ENCODE assay signal across 20 cellular contexts in the genomic region with DNA sequence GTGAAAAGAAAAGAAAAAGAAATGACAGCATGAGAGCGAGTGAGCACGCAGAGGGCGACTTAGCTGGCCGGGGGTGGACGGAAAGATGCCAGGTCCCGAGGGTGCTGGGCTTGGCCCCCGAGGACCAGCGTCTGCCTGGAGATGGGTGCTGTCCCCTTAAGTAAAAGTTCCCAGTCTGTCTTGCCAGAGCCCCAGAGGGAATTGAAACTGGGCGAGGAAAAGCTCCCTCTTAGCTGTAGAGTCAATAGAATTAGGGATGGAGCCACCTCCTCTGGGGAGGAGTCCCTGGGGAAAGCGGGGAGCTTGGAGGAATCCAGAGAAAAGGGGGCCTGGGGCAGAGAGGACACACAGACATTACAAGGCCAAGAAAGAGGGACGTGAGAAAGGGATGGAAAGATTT. TPM values are rescaled to one million over a fixed set of nuclear protein-coding genes. Genes with fewer than 3 reads are reported as not detected.
"Had no signal": no experiment of that assay in that cellular context is flagged by ENCODE, and none has a peak within 500 bp of the region (broad histone marks: within the 10 kb centered on the region; RNA-seq: fewer than 3 reads in every experiment).

No MANE protein-coding gene starts in this region.

- H3K9me3 ChIP-seq: adrenal gland, body of pancreas, sigmoid colon, upper lobe of right lung had no signal

- H3K36me3 ChIP-seq: adrenal gland, sigmoid colon, upper lobe of right lung had no signal

- H3K4me3 ChIP-seq: adrenal gland, body of pancreas, sigmoid colon, upper lobe of right lung had no signal

- H3K4me1 Mint-ChIP-seq: activated B cell treated with CpG ODN at 0.5 μM for 24 hours; activated CD4-positive, alpha-beta T cell treated with anti-CD3 and anti-CD28 coated beads, Interleukin-2, amount 10 ng/mL, durations not matched to agents 24 days and 14 days; activated T-helper 17 cell treated with anti-CD3 and anti-CD28 coated beads, Interleukin-2, amount 50 U/mL, for 72 hours had no signal

- H3K27ac Mint-ChIP-seq: activated B cell treated with CpG ODN at 0.5 μM for 24 hours; activated CD4-positive, alpha-beta T cell treated with anti-CD3 and anti-CD28 coated beads, Interleukin-2, amount 10 ng/mL, durations not matched to agents 24 days and 14 days; activated T-helper 17 cell treated with anti-CD3 and anti-CD28 coated beads, Interleukin-2, amount 50 U/mL, for 72 hours; endodermal cell had no signal

- H3K4me3 Mint-ChIP-seq: activated B cell treated with CpG ODN at 0.5 μM for 24 hours; activated CD4-positive, alpha-beta T cell treated with anti-CD3 and anti-CD28 coated beads, Interleukin-2, amount 10 ng/mL, durations not matched to agents 24 days and 14 days; activated T-helper 17 cell treated with anti-CD3 and anti-CD28 coated beads, Interleukin-2, amount 50 U/mL, for 72 hours; endodermal cell had no signal

- H3K27me3 ChIP-seq: adrenal gland, body of pancreas, upper lobe of right lung had no signal

- ATAC-seq: activated T-helper 17 cell treated with anti-CD3 and anti-CD28 coated beads, Interleukin-2, amount 50 U/mL, for 72 hours; body of pancreas; left lobe of liver; SK-N-SH treated with all-trans-retinoic acid at 6 μM for 48 hours; upper lobe of right lung had no signal

- H3K9me3 Mint-ChIP-seq: activated B cell treated with CpG ODN at 0.5 μM for 24 hours; activated CD4-positive, alpha-beta T cell treated with anti-CD3 and anti-CD28 coated beads, Interleukin-2, amount 10 ng/mL, durations not matched to agents 24 days and 14 days; activated T-helper 17 cell treated with anti-CD3 and anti-CD28 coated beads, Interleukin-2, amount 50 U/mL, for 72 hours; endodermal cell had no signal

- H3K27ac ChIP-seq: adrenal gland, body of pancreas, upper lobe of right lung had no signal

- DNase-seq: activated B cell treated with CpG ODN at 0.5 μM for 24 hours; activated CD4-positive, alpha-beta T cell treated with anti-CD3 and anti-CD28 coated beads, Interleukin-2, amount 10 ng/mL, durations not matched to agents 24 days and 14 days; activated CD8-positive, alpha-beta memory T cell treated with anti-CD3 and anti-CD28 coated beads for 24 hours; activated naive CD4-positive, alpha-beta T cell treated with anti-CD3 and anti-CD28 coated beads, Interleukin-2, amount 50 U/mL, for 16 hours; activated T-cell treated with anti-CD3 and anti-CD28 coated beads for 4 hours; adrenal gland; body of pancreas; cerebellar nuclear complex; endodermal cell; mesenchymal stem cell; sigmoid colon; stimulated activated CD4-positive, alpha-beta T cell treated with anti-CD3 and anti-CD28 coated beads, Interleukin-12 subunit alpha, Interleukin-12 subunit beta, amount 100 ng/mL, for 4 hours; stimulated activated naive CD4-positive, alpha-beta T cell; substantia nigra; upper lobe of right lung had no signal

RNA-seq across cellular contexts. Expression of a gene that starts 13.3 kb away (rescaled TPM):
- total RNA-seq: activated B cell treated with CpG ODN at 0.5 μM for 24 hours; activated CD4-positive, alpha-beta T cell treated with anti-CD3 and anti-CD28 coated beads, Interleukin-2, amount 10 ng/mL, durations not matched to agents 24 days and 14 days; activated T-helper 17 cell treated with anti-CD3 and anti-CD28 coated beads, Interleukin-2, amount 50 U/mL, for 72 hours; T-helper 1 cell treated with Interleukin-12 subunit alpha and Interleukin-12 subunit beta and Interleukin-4 antibody, amounts not matched to agents 30 ng/mL and 1 ng/mL, for 36 hours had no signal

RNA-seq across cellular contexts. Expression of a gene that starts 44.5 kb away (rescaled TPM):
- total RNA-seq: activated B cell treated with CpG ODN at 0.5 μM for 24 hours; activated CD4-positive, alpha-beta T cell treated with anti-CD3 and anti-CD28 coated beads, Interleukin-2, amount 10 ng/mL, durations not matched to agents 24 days and 14 days; activated T-helper 17 cell treated with anti-CD3 and anti-CD28 coated beads, Interleukin-2, amount 50 U/mL, for 72 hours; posterior vena cava; sigmoid colon; T-helper 1 cell treated with Interleukin-12 subunit alpha and Interleukin-12 subunit beta and Interleukin-4 antibody, amounts not matched to agents 30 ng/mL and 1 ng/mL, for 36 hours had no signal
